In genomic region chr2:7835693-7836680, GRCh38 we compare ENCODE assay signal across 9 cellular contexts.
DNase-seq lines count a peak whose midpoint lies in the region; ATAC-seq, FAIRE-seq and TF ChIP-seq lines count a peak whose summit lies in the region.
"Had no signal": no experiment of that assay in that cellular context is flagged by ENCODE, and none has a peak within 500 bp of the region (broad histone marks: within the 10 kb centered on the region; RNA-seq: fewer than 3 reads in every experiment).

No MANE protein-coding gene starts in this region.

- H2AFZ ChIP-seq in MM.1S (ENCODE audit: low read length), result no peak overlapping the region

- WGBS in transverse colon (ENCODE audit: low coverage in 1 of 2), 2 donors, result 69 to 92% methylated on average over 5 to 12 of the region's 12 CpGs

- no peak for TF ChIP-seq POLR2A in transverse colon (IDR thresholded peaks at IDR 0.05)

- peaks cover 1% of the 10 kb centered on the region for H3K36me3 Mint-ChIP-seq in nephron (ENCODE audit: low read depth)

- no peaks in the 10 kb centered on the region for H4K20me1 ChIP-seq in MM.1S (ENCODE audit: insufficient read depth, low read length)

- H3K4me1 Mint-ChIP-seq in nephron, result peaks cover 17% of the 10 kb centered on the region

- no peak for TF ChIP-seq EP300 in transverse colon (IDR thresholded peaks at IDR 0.05; ENCODE audit: low read depth)

- H3K27ac Mint-ChIP-seq in nephron, result peak overlapping the region; percentile 26 to 58 (median 38)

- no peaks in the 10 kb centered on the region for H3F3A ChIP-seq in MM.1S (ENCODE audit: insufficient read depth, low read length)

- H3K9me3 Mint-ChIP-seq in nephron, result peaks cover 2% of the 10 kb centered on the region

- H3K36me3 ChIP-seq in MM.1S (replicated peaks; ENCODE audit: insufficient read depth, low read length), result no peaks in the 10 kb centered on the region
- H3K36me3 ChIP-seq in transverse colon, result no peaks in the 10 kb centered on the region

- no peak for FAIRE-seq in urothelium cell line (lab: Jason Lieb, UNC)
- FAIRE-seq: islet of Langerhans had no signal

- TF ChIP-seq CTCF in nephron (IDR thresholded peaks at IDR 0.05; ENCODE audit: unreplicated experiment in 3 of 3) (no peak), MM.1S (IDR thresholded peaks at IDR 0.05; ENCODE audit: low read length) (no peak), transverse colon (IDR thresholded peaks at IDR 0.05) (no peak)

- H3K9ac ChIP-seq in MM.1S (ENCODE audit: low read length), result no peak overlapping the region

- no peak overlapping the region for H3K4me2 ChIP-seq in MM.1S (ENCODE audit: low read depth, low read length)

- no peaks in the 10 kb centered on the region for H3K27me3 Mint-ChIP-seq in nephron (ENCODE audit: low read depth)

- no peaks in the 10 kb centered on the region for H3K4me1 ChIP-seq in MM.1S (ENCODE audit: low read length)
- no peaks in the 10 kb centered on the region for H3K4me1 ChIP-seq in transverse colon

- intact Hi-C loops in transverse colon (cut with DNase I; ENCODE audit: low total_unique reads), result no loop called here

- H3K79me2 ChIP-seq in MM.1S (ENCODE audit: low read length), result no peaks in the 10 kb centered on the region

- no peak overlapping the region for H3K27ac ChIP-seq in MM.1S (ENCODE audit: low read length)
- no peak overlapping the region for H3K27ac ChIP-seq in transverse colon

- no peaks in the 10 kb centered on the region for H3K9me3 ChIP-seq in MM.1S (replicated peaks; ENCODE audit: insufficient read depth, low read length)
- no peaks in the 10 kb centered on the region for H3K9me3 ChIP-seq in transverse colon

- ATAC-seq in GM19043 (IDR thresholded peaks at IDR 0.05; ENCODE audit: low read depth, unreplicated experiment) (peak; percentile 98), HG02938 (IDR thresholded peaks at IDR 0.05; ENCODE audit: unreplicated experiment) (peak; percentile 96)

- in situ Hi-C loops in transverse colon (cut with MboI; ENCODE audit: low pct_ligation_motif_present in 1 of 4, low pct_unique_long_range_greater_than_20kb in 1 of 4, low sequenced_read_pairs in 3 of 4), result no loop called here

- H3K9me2 ChIP-seq in MM.1S (replicated peaks; ENCODE audit: insufficient read depth, low read length), result no peaks in the 10 kb centered on the region

- H3K4me3 ChIP-seq in MM.1S (ENCODE audit: low read length), result no peak overlapping the region
- no peak overlapping the region for H3K4me3 ChIP-seq in transverse colon

- H3K27me3 ChIP-seq in MM.1S (replicated peaks; ENCODE audit: insufficient read depth, low read length) (no peaks in the 10 kb centered on the region), transverse colon (no peaks in the 10 kb centered on the region)

- H3K4me3 Mint-ChIP-seq in nephron, result no peak overlapping the region

- DNase-seq in NCI-H2196 (lab: John Stamatoyannopoulos, UW; ENCODE audit: unreplicated experiment) (peak; percentile 43), urothelium cell line (ENCODE audit: low spot score) (no peak), NCI-H1930 (lab: John Stamatoyannopoulos, UW) (no peak), MM.1S (no peak), transverse colon (no peak)
